Comparison of ENCODE assay signal across 1 cellular context in genomic region chr16:71845639-71846431, GRCh38.
TF ChIP-seq lines count a peak whose summit lies in the region.

Gene ATXN1L, plus strand, starts transcription at chr16:71845976. Its CDS starts 3,765 bp downstream, at chr16:71849741.

TF ChIP-seq in K562, 482 proteins besides CTCF, POLR2A, EP300 and RAD21 (continued from another document and continues in another):
- TF ChIP-seq SETDB1 (IDR thresholded peaks at IDR 0.05; ENCODE audit: low read length): no peak
- 0 out of 2 replicates have a peak, but pooled peaks have one; percentile 12 for TF ChIP-seq CBFA2T2 (conservative IDR thresholded peaks at IDR 0.05)
- peak; percentile 23; the same call in 1 of the 2 replicates for TF ChIP-seq GABPB1 (CRISPR knock-in tag; IDR thresholded peaks at IDR 0.05)
- TF ChIP-seq FOXA3 (CRISPR knock-in tag; conservative IDR thresholded peaks at IDR 0.05 in 1 of 2, IDR thresholded peaks at IDR 0.05 in 1 of 2): no peak
- no peak for TF ChIP-seq ZNF584 (CRISPR knock-in tag; IDR thresholded peaks at IDR 0.05; ENCODE audit: low read depth)
- no peak for TF ChIP-seq U2AF2 (optimal IDR thresholded peaks at IDR 0.05; ENCODE audit: low read depth, low read length)
- no peak for TF ChIP-seq SRSF1 (IDR thresholded peaks at IDR 0.05; ENCODE audit: low read depth, low read length)
- no peak for TF ChIP-seq MCM2 (IDR thresholded peaks at IDR 0.05; ENCODE audit: low read depth)
- no peak for TF ChIP-seq MAFK (IDR thresholded peaks at IDR 0.05; ENCODE audit: low read length)
- no peak for TF ChIP-seq POLR2AphosphoS2 (IDR thresholded peaks at IDR 0.05; ENCODE audit: low read length)
- TF ChIP-seq BRD9 (IDR thresholded peaks at IDR 0.05; ENCODE audit: low read depth, partially characterized antibody): no peak
- TF ChIP-seq MYBL2 (IDR thresholded peaks at IDR 0.05; ENCODE audit: low read depth): no peak
- no peak for TF ChIP-seq MYBL2 (CRISPR knock-in tag; IDR thresholded peaks at IDR 0.05; ENCODE audit: borderline replicate concordance)
- peak; percentile 68; the same call in 1 of the 2 replicates for TF ChIP-seq DMBX1 (CRISPR knock-in tag; IDR thresholded peaks at IDR 0.05; ENCODE audit: borderline replicate concordance)
- no peak for TF ChIP-seq ERF (CRISPR knock-in tag; IDR thresholded peaks at IDR 0.05)
- no peak for TF ChIP-seq GATA2 (CRISPR knock-in tag; IDR thresholded peaks at IDR 0.05)
- no peak for TF ChIP-seq ARID2 (IDR thresholded peaks at IDR 0.05)
- no peak for TF ChIP-seq CHCHD3 (CRISPR knock-in tag; IDR thresholded peaks at IDR 0.05)
- no peak for TF ChIP-seq NELFE (IDR thresholded peaks at IDR 0.05; ENCODE audit: insufficient read depth, insufficient read length)
- TF ChIP-seq MYNN (IDR thresholded peaks at IDR 0.05): peak; percentile 32; the same call in 1 of the 2 replicates
- TF ChIP-seq MYNN (CRISPR knock-in tag; IDR thresholded peaks at IDR 0.05): no peak
- TF ChIP-seq ZNF696 (CRISPR knock-in tag; conservative IDR thresholded peaks at IDR 0.05): no peak
- TF ChIP-seq ZNF239 (CRISPR knock-in tag; IDR thresholded peaks at IDR 0.05): no peak
- no peak for TF ChIP-seq ZNF274 (IDR thresholded peaks at IDR 0.05; ENCODE audit: borderline replicate concordance, low read depth, low read length)
- peak; percentile 98 for TF ChIP-seq ATF1 (CRISPR knock-in tag; IDR thresholded peaks at IDR 0.05)
- TF ChIP-seq ATF1 (tag; IDR thresholded peaks at IDR 0.05): peak; percentile 99
- no peak for TF ChIP-seq ID3 (CRISPR knock-in tag; IDR thresholded peaks at IDR 0.05)
- TF ChIP-seq ID3 (tag; IDR thresholded peaks at IDR 0.05): peak; percentile 35; the same call in 1 of the 2 replicates
- TF ChIP-seq NUFIP1 (IDR thresholded peaks at IDR 0.05; ENCODE audit: partially characterized antibody): no peak
- TF ChIP-seq ZFP1 (CRISPR knock-in tag; IDR thresholded peaks at IDR 0.05): no peak
- no peak for TF ChIP-seq TFAM (CRISPR knock-in tag; conservative IDR thresholded peaks at IDR 0.05)
- TF ChIP-seq ARID3B (CRISPR knock-in tag; IDR thresholded peaks at IDR 0.05; ENCODE audit: borderline replicate concordance): no peak
- TF ChIP-seq PCBP1 (IDR thresholded peaks at IDR 0.05; ENCODE audit: low read depth, low read length, poor library complexity, severe bottlenecking): peak; percentile 83
- TF ChIP-seq ARID4B (CRISPR knock-in tag; IDR thresholded peaks at IDR 0.05): peak; percentile 87
- TF ChIP-seq POLR2AphosphoS5 (IDR thresholded peaks at IDR 0.05; ENCODE audit: control insufficient read depth, insufficient read depth, low read depth, low read length): peak; percentile 89
- no peak for TF ChIP-seq ZNF717 (CRISPR knock-in tag; IDR thresholded peaks at IDR 0.05)
- TF ChIP-seq HMG20B (CRISPR knock-in tag; IDR thresholded peaks at IDR 0.05): no peak
- TF ChIP-seq ETS2 (tag; IDR thresholded peaks at IDR 0.05; ENCODE audit: borderline replicate concordance, poor library complexity, severe bottlenecking): no peak
- no peak for TF ChIP-seq BDP1 (IDR thresholded peaks at IDR 0.05; ENCODE audit: insufficient read depth, insufficient read length)
- no peak for TF ChIP-seq ZNF655 (CRISPR knock-in tag; IDR thresholded peaks at IDR 0.05)
- TF ChIP-seq PCBP2 (IDR thresholded peaks at IDR 0.05; ENCODE audit: low read depth, low read length, poor library complexity, severe bottlenecking): no peak
- no peak for TF ChIP-seq EWSR1 (IDR thresholded peaks at IDR 0.05; ENCODE audit: borderline replicate concordance, low read depth, partially characterized antibody)
- peak; percentile 92 for TF ChIP-seq CEBPG (CRISPR knock-in tag; IDR thresholded peaks at IDR 0.05)
- TF ChIP-seq CEBPG (tag; conservative IDR thresholded peaks at IDR 0.05 in 1 of 2, IDR thresholded peaks at IDR 0.05 in 1 of 2): peak; percentile 94 to 96
- TF ChIP-seq NCOA6 (IDR thresholded peaks at IDR 0.05): no peak
- no peak for TF ChIP-seq BACH1 (tag; IDR thresholded peaks at IDR 0.05)
- TF ChIP-seq ZNF398 (CRISPR knock-in tag; IDR thresholded peaks at IDR 0.05): no peak
- no peak for TF ChIP-seq ZNF644 (tag; IDR thresholded peaks at IDR 0.05; ENCODE audit: low read depth)
- TF ChIP-seq ZNF280A (IDR thresholded peaks at IDR 0.05; ENCODE audit: low read depth, partially characterized antibody): no peak
- TF ChIP-seq ZEB2 (IDR thresholded peaks at IDR 0.05): no peak
- no peak for TF ChIP-seq ZNF318 (IDR thresholded peaks at IDR 0.05; ENCODE audit: borderline replicate concordance in 1 of 2, low read depth in 1 of 2)
- TF ChIP-seq MTA3 (IDR thresholded peaks at IDR 0.05; ENCODE audit: borderline replicate concordance): peak; percentile 84; the same call in 1 of the 2 replicates
